5 cellular contexts compared by ENCODE assay signal in the genomic region with DNA sequence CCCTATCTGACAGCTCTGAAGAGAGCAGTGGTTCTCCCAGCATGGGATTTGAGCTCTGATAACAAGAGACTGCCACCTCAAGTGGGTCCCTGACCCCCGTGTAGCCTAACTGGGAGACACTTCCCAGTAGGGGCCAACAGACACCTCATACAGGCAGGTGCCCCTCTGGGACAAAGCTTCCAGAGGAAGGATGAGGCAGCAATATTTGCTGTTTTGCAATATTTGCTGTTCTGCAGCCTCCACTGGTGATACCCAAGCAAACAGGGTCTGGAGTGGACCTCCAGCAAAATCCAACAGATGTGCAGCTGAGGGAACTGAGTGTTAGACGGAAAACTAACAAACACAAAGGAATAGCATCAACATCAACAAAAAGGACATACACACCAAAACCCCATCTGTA. TPM values are rescaled to one million over a fixed set of nuclear protein-coding genes. Genes with fewer than 3 reads are reported as not detected.
A peak's percentile ranks its signal among the peaks of the same experiment; 100 is the strongest.
DNase-seq lines count a peak whose midpoint lies in the region; ATAC-seq, FAIRE-seq and TF ChIP-seq lines count a peak whose summit lies in the region.
"Not testable (repeated sequence)": the region's sequence is repeated elsewhere in the genome, so short reads cannot be mapped to it uniquely, and the experiment has no call there.

No MANE protein-coding gene starts in this region.

- H3K4me3 ChIP-seq in A549; HL-60 (replicated peaks; ENCODE audit: insufficient read depth, low read length); HepG2 (replicated peaks in 1 of 3; ENCODE audit: insufficient read depth in 1 of 3, low read depth in 2 of 3, low read length in 3 of 3): not testable (repeated sequence)
- H3K4me3 ChIP-seq in neutrophil (ENCODE audit: low read depth in 1 of 2, low read length in 1 of 2) = peak overlapping the region in 1 of 2 experiments; percentile 21

- FAIRE-seq in A549 (lab: Jason Lieb, UNC) = not testable (repeated sequence)
- peak; percentile 21 for FAIRE-seq in HepG2 (lab: Jason Lieb, UNC)

- not testable (repeated sequence) for H2AFZ ChIP-seq in HepG2 (ENCODE audit: low read length)

- not testable (repeated sequence) for TF ChIP-seq POLR2A in A549 (IDR thresholded peaks at IDR 0.05; ENCODE audit: low read length); HepG2 (IDR thresholded peaks at IDR 0.05; ENCODE audit: insufficient read depth in 1 of 2, low read depth in 2 of 2, low read length in 2 of 2)

- not testable (repeated sequence) for DNase-seq in A549 (ENCODE audit: low read depth in 1 of 2, low spot score in 1 of 2); HL-60 (ENCODE audit: low read depth in 1 of 2, low spot score in 1 of 2); WTC11 (ENCODE audit: low spot score)
- peak; percentile 4 for DNase-seq in HepG2 (ENCODE audit: low spot score)

- intact Hi-C loops in HepG2 (cut with micrococcal nuclease; ENCODE audit: unreplicated experiment) = not testable (repeated sequence)

- H3K9ac ChIP-seq in HepG2 (ENCODE audit: insufficient read depth, low read depth, low read length) = not testable (repeated sequence)

- H3K36me3 Mint-ChIP-seq in WTC11 = not testable (repeated sequence)

- POLR2A ChIA-PET in A549 (lab: Yijun Ruan, JAX); WTC11 (lab: Charles Lee): not testable (repeated sequence)
- POLR2A ChIA-PET in HepG2 (lab: Yijun Ruan, JAX) = interaction anchor here (0.8 to 1.2 kb wide), 2 partner anchors 48 to 73 kb away, joined by 3 read pairs; a partner anchor contains a TSS

- TF ChIP-seq CTCF in A549 (IDR thresholded peaks at IDR 0.05); HL-60 (IDR thresholded peaks at IDR 0.05; ENCODE audit: insufficient read depth, low read length); WTC11 (IDR thresholded peaks at IDR 0.05); neutrophil (IDR thresholded peaks at IDR 0.05): not testable (repeated sequence)
- peak; percentile 25; the same call in 1 of the 2 replicates for TF ChIP-seq CTCF in HepG2 (CRISPR knock-in tag; IDR thresholded peaks at IDR 0.05)

- not testable (repeated sequence) for H3K4me1 ChIP-seq in A549
- H3K4me1 ChIP-seq in HepG2 (ENCODE audit: insufficient read depth, low read length) = peaks cover 22% of the 10 kb centered on the region
- peaks cover 41 to 47% of the 10 kb centered on the region in 2 experiments for H3K4me1 ChIP-seq in neutrophil (ENCODE audit: control insufficient read depth in 1 of 2, insufficient read depth in 1 of 2, low read depth in 1 of 2, low read length in 1 of 2)

- not testable (repeated sequence) for H3K27me3 Mint-ChIP-seq in WTC11 (ENCODE audit: low read depth)

- H3K4me1 Mint-ChIP-seq in WTC11 = not testable (repeated sequence)

- H3K36me3 ChIP-seq in HepG2 (replicated peaks in 1 of 2; ENCODE audit: control insufficient read depth in 1 of 2, insufficient read depth in 2 of 2, low read length in 2 of 2); neutrophil: not testable (repeated sequence)

- H3K9me3 Mint-ChIP-seq in WTC11 = peaks cover 17% of the 10 kb centered on the region

- TF ChIP-seq EP300 in A549 (IDR thresholded peaks at IDR 0.05); HepG2 (IDR thresholded peaks at IDR 0.05; ENCODE audit: low read depth in 2 of 2, low read length in 2 of 2): not testable (repeated sequence)
- TF ChIP-seq EP300 in HepG2 (CRISPR knock-in tag; IDR thresholded peaks at IDR 0.05; ENCODE audit: borderline replicate concordance) = peak; percentile 60; the same call in 1 of the 2 replicates

- H3K4me2 ChIP-seq in A549 = not testable (repeated sequence)
- H3K4me2 ChIP-seq in HepG2 (ENCODE audit: low read depth, low read length) = 0 out of 2 replicates have a peak overlapping the region, but pooled peaks have one; percentile 6

- not testable (repeated sequence) for TF ChIP-seq RAD21 in A549 (conservative IDR thresholded peaks at IDR 0.05 in 1 of 2, IDR thresholded peaks at IDR 0.05 in 1 of 2); HepG2 (CRISPR knock-in tag; IDR thresholded peaks at IDR 0.05)

- not testable (repeated sequence) for H3K79me2 ChIP-seq in HepG2 (ENCODE audit: insufficient read depth, low read length)

- 69% methylated on average over 2 of the region's 2 CpGs for WGBS in A549 (ENCODE audit: missing lambda C conversion rate)
- 17% methylated on average over 2 of the region's 2 CpGs for WGBS in HepG2 (ENCODE audit: low lambda C conversion rate)

- H3K4me3 Mint-ChIP-seq in WTC11 = not testable (repeated sequence)

- CTCF ChIA-PET in A549 (lab: Yijun Ruan, JAX) = interaction anchor here (0.6 to 1.2 kb wide), 2 partner anchors 48 to 506 kb away, joined by 3 read pairs; no protein-coding TSS in a partner anchor
- CTCF ChIA-PET in WTC11 (lab: Charles Lee); HepG2 (lab: Yijun Ruan, JAX; ENCODE audit: low intra/inter-chr PET ratio, low total read pairs): not testable (repeated sequence)

- not testable (repeated sequence) for H3K9me3 ChIP-seq in A549; HepG2 (ENCODE audit: low read length); neutrophil

- H3K27ac Mint-ChIP-seq in WTC11 = not testable (repeated sequence)

- 0 out of 6 replicates have a peak overlapping the region, but pooled peaks of 1 of the 2 experiments have one; percentile 12 for H3K27ac ChIP-seq in A549
- H3K27ac ChIP-seq in HL-60 (replicated peaks) = peak overlapping the region; percentile 81
- H3K27ac ChIP-seq in HepG2 (ENCODE audit: extremely low read length, insufficient read depth, low read length) = peak overlapping the region; percentile 39
- peak overlapping the region; percentile 84 for H3K27ac ChIP-seq in neutrophil

- BruUV-seq in HepG2 (replicated peaks; lab: Mats Ljungman, UMichigan) = not testable (repeated sequence)

- ATAC-seq in A549, WTC11, HepG2: not testable (repeated sequence)

- not testable (repeated sequence) for H4K20me1 ChIP-seq in HepG2 (ENCODE audit: insufficient read depth, low read length)

- not testable (repeated sequence) for H3K27me3 ChIP-seq in HL-60 (ENCODE audit: insufficient read depth, poor library complexity, severe bottlenecking); HepG2 (ENCODE audit: control insufficient read depth in 1 of 2, insufficient read depth in 2 of 2, low read length in 2 of 2); neutrophil

- in situ Hi-C loops in HepG2 (cut with HindIII; ENCODE audit: extremely low pct_ligation_motif_present, low pct_unique_long_range_greater_than_20kb) = not testable (repeated sequence)

TF ChIP-seq in A549, 52 proteins besides CTCF, POLR2A, EP300 and RAD21:
- TF ChIP-seq MAFK (IDR thresholded peaks at IDR 0.05; ENCODE audit: partially characterized antibody) = peak; percentile 14

TF ChIP-seq in WTC11, 78 proteins besides CTCF, POLR2A, EP300 and RAD21:
- peak; percentile 58; the same call in 1 of the 2 replicates for TF ChIP-seq GABPB1 (CRISPR knock-in tag; IDR thresholded peaks at IDR 0.05)

TF ChIP-seq in HepG2, 621 proteins besides CTCF, POLR2A, EP300 and RAD21 (continues in another document):
- TF ChIP-seq MIER3 (CRISPR knock-in tag; IDR thresholded peaks at IDR 0.05; ENCODE audit: borderline replicate concordance) (peak; percentile 55; the same call in 1 of the 2 replicates), ZNF788 (CRISPR knock-in tag; IDR thresholded peaks at IDR 0.05; ENCODE audit: borderline replicate concordance) (peak; percentile 63; the same call in 1 of the 2 replicates), ZMYM2 (CRISPR knock-in tag; IDR thresholded peaks at IDR 0.05) (peak; percentile 27; the same call in 1 of the 2 replicates), ZNF644 (CRISPR knock-in tag; IDR thresholded peaks at IDR 0.05; ENCODE audit: low read depth) (peak; percentile 76; the same call in 1 of the 2 replicates)

RNA-seq across cellular contexts. Expression of a gene that starts 48.8 kb away (rescaled TPM):
- polyA plus RNA-seq in A549 (2011; rRNA removed) (62.9 and 78.8 TPM in 2 replicates), A549 (2017; fragmentation: RNase III; extraction: RNeasy Plus Mini Kit Qiagen cat#74134 plus additional on column Dnase treatment) (50.3 to 56.4 TPM (median 52.7 TPM) in 3 replicates), HepG2 (2011; rRNA removed) (9.8 and 10.4 TPM in 2 replicates)
- 17.2 and 19.2 TPM in 2 replicates for polyA plus RNA-seq in A549 (2012; cell fraction: cytosol; rRNA removed)
- polyA plus RNA-seq in A549 (2012; cell fraction: nucleus; rRNA removed) = 12.6 and 19.9 TPM in 2 replicates
- 41.5 and 47.6 TPM in 2 replicates for polyA minus RNA-seq in A549 (2011; rRNA and poly(A)+ RNA removed)
- total RNA-seq in WTC11 (2021) (2.7 to 4.5 TPM (median 3.8 TPM) in 3 replicates), HepG2 (2016; rRNA removed; fragmentation: Illumina TruSeq; extraction: Trizol) (13.0 and 25.6 TPM in 2 replicates)
- total RNA-seq in HepG2 (2016; cell fraction: cytosol; rRNA removed; fragmentation: Illumina TruSeq; extraction: Trizol; ENCODE audit: low read depth) = 1.4 and 2.6 TPM in 2 replicates
- 15.1 and 23.4 TPM in 2 replicates for total RNA-seq in HepG2 (2016; cell fraction: insoluble cytoplasmic fraction; rRNA removed; fragmentation: Illumina TruSeq; extraction: Trizol)
- total RNA-seq in HepG2 (2016; cell fraction: membrane; rRNA removed; fragmentation: Illumina TruSeq; extraction: Trizol) = 5.2 and 6.1 TPM in 2 replicates
- 13.0 and 15.3 TPM in 2 replicates for total RNA-seq in HepG2 (2016; cell fraction: nucleus; rRNA removed; fragmentation: Illumina TruSeq; extraction: Trizol)
- polyA plus RNA-seq in HepG2 (2011; cell fraction: cytosol; rRNA removed) = 5.1 and 8.3 TPM in 2 replicates
- 5.3 and 7.5 TPM in 2 replicates for polyA plus RNA-seq in HepG2 (2011; cell fraction: nucleus; rRNA removed)
- polyA plus RNA-seq in HepG2 (2012) = 11.3 and 12.5 TPM in 2 replicates
- 0.52 and 0.64 TPM in 2 replicates for polyA plus RNA-seq in HepG2 (2016; cell fraction: cytosol; fragmentation: Illumina TruSeq; extraction: Trizol; ENCODE audit: low read depth)
- 11.3 TPM in 2 replicates for polyA plus RNA-seq in HepG2 (2016; cell fraction: insoluble cytoplasmic fraction; fragmentation: Illumina TruSeq; extraction: Trizol; ENCODE audit: low read depth)
- 2.3 and 2.5 TPM in 2 replicates for polyA plus RNA-seq in HepG2 (2016; cell fraction: membrane; fragmentation: Illumina TruSeq; extraction: Trizol; ENCODE audit: low read depth)
- polyA plus RNA-seq in HepG2 (2016; cell fraction: nucleus; fragmentation: Illumina TruSeq; extraction: Trizol; ENCODE audit: insufficient read depth, low read depth) = 8.8 and 9.7 TPM in 2 replicates
- 7.6 and 24.3 TPM in 2 replicates for polyA minus RNA-seq in HepG2 (2011; rRNA and poly(A)+ RNA removed; ENCODE audit: low replicate concordance)
- polyA minus RNA-seq in HepG2 (2011; cell fraction: cytosol; rRNA and poly(A)+ RNA removed) = 10.1 and 10.7 TPM in 2 replicates
- polyA minus RNA-seq in HepG2 (2011; cell fraction: nucleus; rRNA and poly(A)+ RNA removed) = 30.1 and 38.0 TPM in 2 replicates
